Comparison of ENCODE assay signal across 12 cellular contexts in genomic region chr3:12507871-12508281, GRCh38. TPM values are rescaled to one million over a fixed set of nuclear protein-coding genes. Genes with fewer than 3 reads are reported as not detected.
DNase-seq lines count a peak whose midpoint lies in the region; ATAC-seq, FAIRE-seq and TF ChIP-seq lines count a peak whose summit lies in the region.
"Had no signal": no experiment of that assay in that cellular context is flagged by ENCODE, and none has a peak within 500 bp of the region (broad histone marks: within the 10 kb centered on the region; RNA-seq: fewer than 3 reads in every experiment).

No MANE protein-coding gene starts in this region.

- no peaks in the 10 kb centered on the region for H3K27me3 Mint-ChIP-seq in T-helper 2 cell treated with Interferon-gamma antibody and Interleukin-4, amounts not matched to agents 5 μg/mL and 100 μg/mL, for 36 hours (ENCODE audit: low read depth)
- H3K27me3 Mint-ChIP-seq: activated CD8-positive, alpha-beta T cell treated with anti-CD3 and anti-CD28 coated beads for 36 hours had no signal

- H3K36me3 Mint-ChIP-seq in T-helper 2 cell treated with Interferon-gamma antibody and Interleukin-4, amounts not matched to agents 5 μg/mL and 100 μg/mL, for 36 hours (ENCODE audit: low read depth), result peaks cover 15% of the 10 kb centered on the region

- in situ Hi-C loops in ACHN (cut with HindIII; ENCODE audit: low pct_ligation_motif_present, low pct_unique_long_range_greater_than_20kb, low sequenced_read_pairs), result no loop called here

- H3K9me3 Mint-ChIP-seq in T-helper 2 cell treated with Interferon-gamma antibody and Interleukin-4, amounts not matched to agents 5 μg/mL and 100 μg/mL, for 36 hours, result no peaks in the 10 kb centered on the region
- H3K9me3 Mint-ChIP-seq: activated CD8-positive, alpha-beta T cell treated with anti-CD3 and anti-CD28 coated beads for 36 hours had no signal

- CTCF ChIA-PET in endothelial cell of umbilical vein (lab: Charles Lee), result interaction anchor here (0.9 to 2.6 kb wide), 7 partner anchors 12 to 373 kb away, joined by 3 to 8 read pairs (median 3); partner anchors contain the start of gene TSEN2

- H3K27ac ChIP-seq in endothelial cell of umbilical vein (ENCODE audit: insufficient read depth, low read depth, low read length) (peak overlapping the region; percentile 49), mesodermal cell (ENCODE audit: low read depth, low read length, severe bottlenecking) (peak overlapping the region; percentile 88), substantia nigra (ENCODE audit: low read depth, low read length, poor library complexity, severe bottlenecking) (no peak overlapping the region)
- H3K27ac ChIP-seq: BLaER1 treated with 17β-estradiol and CSF1 and Interleukin-3, amounts not matched to agents 10 nM and 100 nM; PC-9 had no signal

- no peak overlapping the region for H3K9ac ChIP-seq in endothelial cell of umbilical vein (replicated peaks; ENCODE audit: extremely low read depth, insufficient read depth, low read length)
- H3K9ac ChIP-seq: BLaER1 treated with 17β-estradiol and CSF1 and Interleukin-3, amounts not matched to agents 10 nM and 100 nM had no signal

- H3K4me2 ChIP-seq in endothelial cell of umbilical vein (ENCODE audit: insufficient read depth, low read length), result peak overlapping the region; percentile 53
- H3K4me2 ChIP-seq: BLaER1 treated with 17β-estradiol and CSF1 and Interleukin-3, amounts not matched to agents 10 nM and 100 nM; PC-9 had no signal

- no peaks in the 10 kb centered on the region for H3K4me1 Mint-ChIP-seq in T-helper 2 cell treated with Interferon-gamma antibody and Interleukin-4, amounts not matched to agents 5 μg/mL and 100 μg/mL, for 36 hours (ENCODE audit: low read depth)

- DNase-seq in ACHN (peak; percentile 63), NCI-H2171 treated with DMSO at 0.1 percent for 48 hours (lab: John Stamatoyannopoulos, UW) (peak; percentile 77), endothelial cell of umbilical vein (ENCODE audit: low read depth, low spot score) (peak; percentile 39), substantia nigra (lab: John Stamatoyannopoulos, UW) (no peak), GF-D8 (lab: John Stamatoyannopoulos, UW) (no peak)
- DNase-seq in T-helper 2 cell treated with Interferon-gamma antibody and Interleukin-4, amounts not matched to agents 5 μg/mL and 100 μg/mL, for 36 hours (ENCODE audit: low spot score), result no peak
- DNase-seq: activated CD8-positive, alpha-beta T cell treated with anti-CD3 and anti-CD28 coated beads for 36 hours had no signal

- peak; percentile 42 for FAIRE-seq in endothelial cell of umbilical vein (lab: Jason Lieb, UNC)
- FAIRE-seq: endometrium had no signal

- H4K20me1 ChIP-seq in endothelial cell of umbilical vein (replicated peaks; ENCODE audit: control insufficient read depth, extremely low read depth, insufficient read depth, low read length), result no peaks in the 10 kb centered on the region

- no peak for ATAC-seq in HG02678 (IDR thresholded peaks at IDR 0.05; ENCODE audit: unreplicated experiment)
- ATAC-seq: activated CD8-positive, alpha-beta T cell treated with anti-CD3 and anti-CD28 coated beads for 36 hours had no signal

- H3K36me3 ChIP-seq in endothelial cell of umbilical vein (ENCODE audit: control insufficient read depth in 2 of 2, extremely low read depth in 1 of 2, insufficient read depth in 2 of 2, low read length in 2 of 2), result peaks cover 0 to 5% of the 10 kb centered on the region in 2 experiments
- H3K36me3 ChIP-seq in mesodermal cell (ENCODE audit: control insufficient read depth, insufficient read depth, low read length), result peaks cover 47% of the 10 kb centered on the region

- no peaks in the 10 kb centered on the region for H3K79me2 ChIP-seq in endothelial cell of umbilical vein (ENCODE audit: control insufficient read depth, insufficient read depth, low read length)

- POLR2A ChIA-PET in endothelial cell of umbilical vein (lab: Charles Lee), result interaction anchor here (0.8 kb wide), 1 partner anchor 13 kb away, joined by 4 read pairs; no protein-coding TSS in a partner anchor

- no peak for TF ChIP-seq CTCF in endothelial cell of umbilical vein (IDR thresholded peaks at IDR 0.05; ENCODE audit: extremely low read depth in 1 of 2, insufficient read depth in 1 of 2, low read depth in 1 of 2, low read length in 2 of 2)

- dilution Hi-C loops in endothelial cell of umbilical vein (cut with MboI; ENCODE audit: extremely low pct_ligation_motif_present, low sequenced_read_pairs), result no loop called here

- WGBS in mesodermal cell (ENCODE audit: insufficient coverage in 2 of 2), 2 experiments, result 67 to 71% methylated on average over 4 of the region's 4 CpGs

- H3K4me1 ChIP-seq in endothelial cell of umbilical vein (ENCODE audit: control insufficient read depth, extremely low read depth, insufficient read depth, low read length) (peaks cover 18% of the 10 kb centered on the region), mesodermal cell (ENCODE audit: control insufficient read depth, insufficient read depth, low read length, poor library complexity, severe bottlenecking) (peaks cover 18% of the 10 kb centered on the region)

- H3K4me3 ChIP-seq in endothelial cell of umbilical vein (replicated peaks in 1 of 3; ENCODE audit: insufficient read depth in 1 of 3, low read depth in 1 of 3, low read length in 3 of 3) (no peak overlapping the region), mesodermal cell (ENCODE audit: extremely low read depth, insufficient read depth, low read length, poor library complexity, severe bottlenecking) (no peak overlapping the region)
- H3K4me3 ChIP-seq: BLaER1 treated with 17β-estradiol and CSF1 and Interleukin-3, amounts not matched to agents 10 nM and 100 nM; PC-9 had no signal

- no peak overlapping the region for H3K4me3 Mint-ChIP-seq in T-helper 2 cell treated with Interferon-gamma antibody and Interleukin-4, amounts not matched to agents 5 μg/mL and 100 μg/mL, for 36 hours
- H3K4me3 Mint-ChIP-seq: activated CD8-positive, alpha-beta T cell treated with anti-CD3 and anti-CD28 coated beads for 36 hours had no signal

- intact Hi-C loops in endothelial cell of umbilical vein (cut with micrococcal nuclease), result loop anchor here (1.0 kb wide), 1 partner anchor 49 kb away; the partner anchor contains the start of gene MKRN2

- H3K27me3 ChIP-seq in endothelial cell of umbilical vein (ENCODE audit: control insufficient read depth in 2 of 2, insufficient read depth in 2 of 2, low read length in 2 of 2), result no peaks in the 10 kb centered on the region
- H3K27me3 ChIP-seq: BLaER1 treated with 17β-estradiol and CSF1 and Interleukin-3, amounts not matched to agents 10 nM and 100 nM had no signal

- no peak for TF ChIP-seq POLR2A in endothelial cell of umbilical vein (IDR thresholded peaks at IDR 0.05; ENCODE audit: low read depth, low read length)

- H3K27ac Mint-ChIP-seq in T-helper 2 cell treated with Interferon-gamma antibody and Interleukin-4, amounts not matched to agents 5 μg/mL and 100 μg/mL, for 36 hours, result no peak overlapping the region
- H3K27ac Mint-ChIP-seq: activated CD8-positive, alpha-beta T cell treated with anti-CD3 and anti-CD28 coated beads for 36 hours had no signal

- H3K9me1 ChIP-seq in endothelial cell of umbilical vein (replicated peaks; ENCODE audit: control insufficient read depth, extremely low read depth, insufficient read depth, low read length), result no peaks in the 10 kb centered on the region

- BruUV-seq in endothelial cell of umbilical vein (replicated peaks; lab: Mats Ljungman, UMichigan), result no TSS peak

- H3K9me3 ChIP-seq in endothelial cell of umbilical vein (replicated peaks; ENCODE audit: control insufficient read depth, insufficient read depth, low read length) (no peaks in the 10 kb centered on the region), mesodermal cell (ENCODE audit: control insufficient read depth, low read length) (no peaks in the 10 kb centered on the region)
- H3K9me3 ChIP-seq: BLaER1 treated with 17β-estradiol and CSF1 and Interleukin-3, amounts not matched to agents 10 nM and 100 nM had no signal

- H2AFZ ChIP-seq in endothelial cell of umbilical vein (ENCODE audit: low read depth, low read length), result peak overlapping the region; percentile 9
- H2AFZ ChIP-seq: PC-9 had no signal

RNA-seq across cellular contexts. Expression of gene TSEN2, which starts 23.6 kb away (rescaled TPM):
- 12.1 and 12.6 TPM in 2 replicates for total RNA-seq in endothelial cell of umbilical vein
- polyA plus RNA-seq in endothelial cell of umbilical vein, result 6.9 and 8.3 TPM in 2 replicates
- 5.2 and 5.5 TPM in 2 replicates for polyA plus RNA-seq in endothelial cell of umbilical vein (2011; cell fraction: cytosol; rRNA removed)
- 16.0 and 23.9 TPM in 2 replicates for polyA plus RNA-seq in endothelial cell of umbilical vein (2011; cell fraction: nucleus; rRNA removed)
- 8.6 and 12.3 TPM in 2 replicates for polyA plus RNA-seq in endothelial cell of umbilical vein (2012)
- polyA minus RNA-seq in endothelial cell of umbilical vein, result 9.3 and 11.0 TPM in 2 replicates
- 25.5 TPM for polyA minus RNA-seq in endothelial cell of umbilical vein (2011; cell fraction: cytosol; rRNA and poly(A)+ RNA removed)
- 12.8 and 14.1 TPM in 2 replicates for polyA minus RNA-seq in endothelial cell of umbilical vein (2011; cell fraction: nucleus; rRNA and poly(A)+ RNA removed)
- 10.4 TPM for polyA plus RNA-seq in mesodermal cell (2013, experiment 1 of 2)
- 10.8 TPM for polyA plus RNA-seq in mesodermal cell (2013, experiment 2 of 2)

RNA-seq across cellular contexts. Expression of gene MKRN2OS, which starts 37.4 kb away (rescaled TPM):
- not detected in 2 replicates for total RNA-seq in endothelial cell of umbilical vein
- not detected in 2 replicates for polyA plus RNA-seq in endothelial cell of umbilical vein
- polyA plus RNA-seq in endothelial cell of umbilical vein (2011; cell fraction: cytosol; rRNA removed), result not detected in 2 replicates
- not detected in 2 replicates for polyA plus RNA-seq in endothelial cell of umbilical vein (2011; cell fraction: nucleus; rRNA removed)
- polyA plus RNA-seq in endothelial cell of umbilical vein (2012), result not detected in 2 replicates
- not detected in 2 replicates for polyA minus RNA-seq in endothelial cell of umbilical vein
- polyA minus RNA-seq in endothelial cell of umbilical vein (2011; cell fraction: cytosol; rRNA and poly(A)+ RNA removed), result not detected
- polyA minus RNA-seq in endothelial cell of umbilical vein (2011; cell fraction: nucleus; rRNA and poly(A)+ RNA removed), result not detected in 2 replicates
- not detected for polyA plus RNA-seq in mesodermal cell (2013, experiment 1 of 2)
- not detected for polyA plus RNA-seq in mesodermal cell (2013, experiment 2 of 2)
- total RNA-seq: activated CD8-positive, alpha-beta T cell treated with anti-CD3 and anti-CD28 coated beads for 36 hours had no signal

RNA-seq across cellular contexts. Expression of gene MKRN2, which starts 49.0 kb away (rescaled TPM):
- 26.4 and 27.3 TPM in 2 replicates for total RNA-seq in endothelial cell of umbilical vein
- polyA plus RNA-seq in endothelial cell of umbilical vein, result 28.0 and 29.9 TPM in 2 replicates
- polyA plus RNA-seq in endothelial cell of umbilical vein (2011; cell fraction: cytosol; rRNA removed), result 35.5 and 37.0 TPM in 2 replicates
- 25.4 and 28.4 TPM in 2 replicates for polyA plus RNA-seq in endothelial cell of umbilical vein (2011; cell fraction: nucleus; rRNA removed)
- 22.3 and 29.0 TPM in 2 replicates for polyA plus RNA-seq in endothelial cell of umbilical vein (2012)
- 37.8 and 45.9 TPM in 2 replicates for polyA minus RNA-seq in endothelial cell of umbilical vein
- 16.9 TPM for polyA minus RNA-seq in endothelial cell of umbilical vein (2011; cell fraction: cytosol; rRNA and poly(A)+ RNA removed)
- 13.3 and 15.5 TPM in 2 replicates for polyA minus RNA-seq in endothelial cell of umbilical vein (2011; cell fraction: nucleus; rRNA and poly(A)+ RNA removed)
- 34.0 TPM for polyA plus RNA-seq in mesodermal cell (2013, experiment 1 of 2)
- 28.6 TPM for polyA plus RNA-seq in mesodermal cell (2013, experiment 2 of 2)

Comparison
In these comparisons a context has a peak if more than half of its experiments do, and no peak if none do; other contexts are left out.
1. DNase-seq: peak in ACHN (single experiment), NCI-H2171 treated with DMSO at 0.1 percent for 48 hours (single experiment) and endothelial cell of umbilical vein (single experiment); none in T-helper 2 cell treated with Interferon-gamma antibody and Interleukin-4, amounts not matched to agents 5 μg/mL and 100 μg/mL, for 36 hours (single experiment), substantia nigra (0 of 49) and GF-D8 (single experiment).